ENCODE assay signal across 1 cellular context in genomic region chr6:27809939-27810767, GRCh38.
TF ChIP-seq lines count a peak whose summit lies in the region.

No MANE protein-coding gene starts in this region.

TF ChIP-seq in HepG2, 621 proteins besides CTCF, POLR2A, EP300 and RAD21 (continued from another document):
- TF ChIP-seq, protein P1, sequence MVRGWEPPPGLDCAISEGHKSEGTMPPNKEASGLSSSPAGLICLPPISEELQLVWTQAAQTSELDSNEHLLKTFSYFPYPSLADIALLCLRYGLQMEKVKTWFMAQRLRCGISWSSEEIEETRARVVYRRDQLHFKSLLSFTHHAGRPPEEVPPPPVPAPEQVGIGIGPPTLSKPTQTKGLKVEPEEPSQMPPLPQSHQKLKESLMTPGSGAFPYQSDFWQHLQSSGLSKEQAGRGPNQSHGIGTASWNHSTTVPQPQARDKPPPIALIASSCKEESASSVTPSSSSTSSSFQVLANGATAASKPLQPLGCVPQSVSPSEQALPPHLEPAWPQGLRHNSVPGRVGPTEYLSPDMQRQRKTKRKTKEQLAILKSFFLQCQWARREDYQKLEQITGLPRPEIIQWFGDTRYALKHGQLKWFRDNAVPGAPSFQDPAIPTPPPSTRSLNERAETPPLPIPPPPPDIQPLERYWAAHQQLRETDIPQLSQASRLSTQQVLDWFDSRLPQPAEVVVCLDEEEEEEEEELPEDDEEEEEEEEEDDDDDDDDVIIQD (CRISPR knock-in tag; IDR thresholded peaks at IDR 0.05; ENCODE audit: low read depth): peak; percentile 15
- TF ChIP-seq GTF3A (CRISPR knock-in tag; conservative IDR thresholded peaks at IDR 0.05) (0 out of 2 replicates have a peak, but pooled peaks have one; percentile 59), TRIM22 (IDR thresholded peaks at IDR 0.05) (no peak), ZNF446 (CRISPR knock-in tag; IDR thresholded peaks at IDR 0.05) (peak; percentile 92), NR3C1 (CRISPR knock-in tag; IDR thresholded peaks at IDR 0.05) (no peak), NR2F6 (IDR thresholded peaks at IDR 0.05) (no peak), NR2F6 (CRISPR knock-in tag; IDR thresholded peaks at IDR 0.05) (peak; percentile 12; the same call in 1 of the 2 replicates), MAF1 (CRISPR knock-in tag; IDR thresholded peaks at IDR 0.05; ENCODE audit: borderline replicate concordance) (peak; percentile 53; the same call in 1 of the 2 replicates), SRF (IDR thresholded peaks at IDR 0.05; ENCODE audit: low read depth, low read length) (no peak), ZBTB42 (CRISPR knock-in tag; IDR thresholded peaks at IDR 0.05) (peak; percentile 76), MXI1 (IDR thresholded peaks at IDR 0.05; ENCODE audit: borderline replicate concordance, low read depth, low read length) (peak; percentile 65; the same call in 2 of the 3 replicates), PHF21A (CRISPR knock-in tag; IDR thresholded peaks at IDR 0.05) (peak; percentile 42; the same call in 1 of the 2 replicates), ZBTB34 (CRISPR knock-in tag; IDR thresholded peaks at IDR 0.05) (peak; percentile 72; the same call in 1 of the 2 replicates), ZNF772 (CRISPR knock-in tag; IDR thresholded peaks at IDR 0.05) (peak; percentile 96), ZFP36 (IDR thresholded peaks at IDR 0.05; ENCODE audit: borderline replicate concordance, low read depth, low read length, partially characterized antibody) (no peak), SOX6 (IDR thresholded peaks at IDR 0.05) (no peak), SOX6 (CRISPR knock-in tag; IDR thresholded peaks at IDR 0.05) (peak; percentile 65), ARID5B (CRISPR knock-in tag; IDR thresholded peaks at IDR 0.05) (peak; percentile 51; the same call in 1 of the 2 replicates), JARID2 (CRISPR knock-in tag; IDR thresholded peaks at IDR 0.05; ENCODE audit: insufficient replicate concordance) (no peak), NCOA2 (CRISPR knock-in tag; IDR thresholded peaks at IDR 0.05) (no peak), ZNF503 (CRISPR knock-in tag; IDR thresholded peaks at IDR 0.05) (peak; percentile 70), PHF8 (CRISPR knock-in tag; IDR thresholded peaks at IDR 0.05) (peak; percentile 82), WIZ (CRISPR knock-in tag; IDR thresholded peaks at IDR 0.05) (no peak), ZNF7 (CRISPR knock-in tag; IDR thresholded peaks at IDR 0.05) (peak; percentile 11; the same call in 1 of the 2 replicates), SKI (IDR thresholded peaks at IDR 0.05; ENCODE audit: partially characterized antibody) (peak; percentile 15), ZNF572 (CRISPR knock-in tag; IDR thresholded peaks at IDR 0.05) (peak; percentile 73; the same call in 1 of the 2 replicates), HDAC6 (IDR thresholded peaks at IDR 0.05; ENCODE audit: low read depth, low read length) (no peak), ATF4 (CRISPR knock-in tag; IDR thresholded peaks at IDR 0.05) (peak in 1 of 2 experiments; percentile 58; a peak in 1 of 4 replicates), ZFP36L2 (CRISPR knock-in tag; IDR thresholded peaks at IDR 0.05) (no peak), HDAC2 (CRISPR knock-in tag; IDR thresholded peaks at IDR 0.05) (peak; percentile 72)
- TF ChIP-seq, protein P2, sequence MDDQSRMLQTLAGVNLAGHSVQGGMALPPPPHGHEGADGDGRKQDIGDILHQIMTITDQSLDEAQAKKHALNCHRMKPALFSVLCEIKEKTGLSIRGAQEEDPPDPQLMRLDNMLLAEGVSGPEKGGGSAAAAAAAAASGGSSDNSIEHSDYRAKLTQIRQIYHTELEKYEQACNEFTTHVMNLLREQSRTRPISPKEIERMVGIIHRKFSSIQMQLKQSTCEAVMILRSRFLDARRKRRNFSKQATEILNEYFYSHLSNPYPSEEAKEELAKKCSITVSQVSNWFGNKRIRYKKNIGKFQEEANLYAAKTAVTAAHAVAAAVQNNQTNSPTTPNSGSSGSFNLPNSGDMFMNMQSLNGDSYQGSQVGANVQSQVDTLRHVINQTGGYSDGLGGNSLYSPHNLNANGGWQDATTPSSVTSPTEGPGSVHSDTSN (CRISPR knock-in tag; IDR thresholded peaks at IDR 0.05; ENCODE audit: borderline replicate concordance): peak; percentile 67; the same call in 1 of the 2 replicates
- TF ChIP-seq, protein P3, sequence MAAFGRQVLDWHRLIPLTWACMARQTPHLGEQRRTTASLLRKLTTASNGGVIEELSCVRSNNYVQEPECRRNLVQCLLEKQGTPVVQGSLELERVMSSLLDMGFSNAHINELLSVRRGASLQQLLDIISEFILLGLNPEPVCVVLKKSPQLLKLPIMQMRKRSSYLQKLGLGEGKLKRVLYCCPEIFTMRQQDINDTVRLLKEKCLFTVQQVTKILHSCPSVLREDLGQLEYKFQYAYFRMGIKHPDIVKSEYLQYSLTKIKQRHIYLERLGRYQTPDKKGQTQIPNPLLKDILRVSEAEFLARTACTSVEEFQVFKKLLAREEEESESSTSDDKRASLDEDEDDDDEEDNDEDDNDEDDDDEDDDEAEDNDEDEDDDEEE (CRISPR knock-in tag; IDR thresholded peaks at IDR 0.05): peak; percentile 97
- TF ChIP-seq, protein P4, sequence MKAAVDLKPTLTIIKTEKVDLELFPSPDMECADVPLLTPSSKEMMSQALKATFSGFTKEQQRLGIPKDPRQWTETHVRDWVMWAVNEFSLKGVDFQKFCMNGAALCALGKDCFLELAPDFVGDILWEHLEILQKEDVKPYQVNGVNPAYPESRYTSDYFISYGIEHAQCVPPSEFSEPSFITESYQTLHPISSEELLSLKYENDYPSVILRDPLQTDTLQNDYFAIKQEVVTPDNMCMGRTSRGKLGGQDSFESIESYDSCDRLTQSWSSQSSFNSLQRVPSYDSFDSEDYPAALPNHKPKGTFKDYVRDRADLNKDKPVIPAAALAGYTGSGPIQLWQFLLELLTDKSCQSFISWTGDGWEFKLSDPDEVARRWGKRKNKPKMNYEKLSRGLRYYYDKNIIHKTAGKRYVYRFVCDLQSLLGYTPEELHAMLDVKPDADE (CRISPR knock-in tag; IDR thresholded peaks at IDR 0.05): 0 out of 2 replicates have a peak, but pooled peaks have one; percentile 73
- TF ChIP-seq, protein P5, sequence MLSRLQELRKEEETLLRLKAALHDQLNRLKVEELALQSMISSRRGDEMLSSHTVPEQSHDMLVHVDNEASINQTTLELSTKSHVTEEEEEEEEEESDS (CRISPR knock-in tag; IDR thresholded peaks at IDR 0.05; ENCODE audit: borderline replicate concordance): peak; percentile 90; the same call in 1 of the 2 replicates
- TF ChIP-seq, protein P6, sequence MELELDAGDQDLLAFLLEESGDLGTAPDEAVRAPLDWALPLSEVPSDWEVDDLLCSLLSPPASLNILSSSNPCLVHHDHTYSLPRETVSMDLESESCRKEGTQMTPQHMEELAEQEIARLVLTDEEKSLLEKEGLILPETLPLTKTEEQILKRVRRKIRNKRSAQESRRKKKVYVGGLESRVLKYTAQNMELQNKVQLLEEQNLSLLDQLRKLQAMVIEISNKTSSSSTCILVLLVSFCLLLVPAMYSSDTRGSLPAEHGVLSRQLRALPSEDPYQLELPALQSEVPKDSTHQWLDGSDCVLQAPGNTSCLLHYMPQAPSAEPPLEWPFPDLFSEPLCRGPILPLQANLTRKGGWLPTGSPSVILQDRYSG (CRISPR knock-in tag; IDR thresholded peaks at IDR 0.05): no peak
- TF ChIP-seq, protein P7, sequence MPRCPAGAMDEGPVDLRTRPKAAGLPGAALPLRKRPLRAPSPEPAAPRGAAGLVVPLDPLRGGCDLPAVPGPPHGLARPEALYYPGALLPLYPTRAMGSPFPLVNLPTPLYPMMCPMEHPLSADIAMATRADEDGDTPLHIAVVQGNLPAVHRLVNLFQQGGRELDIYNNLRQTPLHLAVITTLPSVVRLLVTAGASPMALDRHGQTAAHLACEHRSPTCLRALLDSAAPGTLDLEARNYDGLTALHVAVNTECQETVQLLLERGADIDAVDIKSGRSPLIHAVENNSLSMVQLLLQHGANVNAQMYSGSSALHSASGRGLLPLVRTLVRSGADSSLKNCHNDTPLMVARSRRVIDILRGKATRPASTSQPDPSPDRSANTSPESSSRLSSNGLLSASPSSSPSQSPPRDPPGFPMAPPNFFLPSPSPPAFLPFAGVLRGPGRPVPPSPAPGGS (CRISPR knock-in tag; IDR thresholded peaks at IDR 0.05): peak; percentile 85
